ENCODE assay signal across 8 cellular contexts in genomic region chr19:35775298-35776101, GRCh38.
A peak's percentile ranks its signal among the peaks of the same experiment; 100 is the strongest.
DNase-seq lines count a peak whose midpoint lies in the region; ATAC-seq and TF ChIP-seq lines count a peak whose summit lies in the region.

Gene ARHGAP33, plus strand, starts transcription at chr19:35775564. Its CDS starts 95 bp downstream, at chr19:35775659.

- no peak within 1 kb of the TSS for H3K9ac ChIP-seq in iPS-15b (ENCODE audit: low read depth, low read length)

- H3K27ac ChIP-seq in ACC112 (ENCODE audit: low read depth, low read length) = no peak within 1 kb of the TSS
- no peak within 1 kb of the TSS for H3K27ac ChIP-seq in brain microvascular endothelial cell

- H3K36me3 ChIP-seq in ACC112 (ENCODE audit: insufficient read depth, low read length) (no peaks in the 10 kb centered on the region), brain microvascular endothelial cell (replicated peaks) (no peaks in the 10 kb centered on the region), iPS-15b (ENCODE audit: control insufficient read depth, insufficient read depth, low read length) (no peaks in the 10 kb centered on the region)

- H3K27me3 ChIP-seq in ACC112 (ENCODE audit: insufficient read depth, low read length) (no peaks in the 10 kb centered on the region), brain microvascular endothelial cell (replicated peaks) (no peaks in the 10 kb centered on the region), iPS-15b (ENCODE audit: control insufficient read depth, insufficient read depth, low read length) (peaks cover 20% of the 10 kb centered on the region)

- H3K4me1 ChIP-seq in ACC112 (ENCODE audit: control insufficient read depth, insufficient read depth, low read length, unreplicated experiment) (no peaks in the 10 kb centered on the region), iPS-15b (ENCODE audit: control insufficient read depth, insufficient read depth, low read length) (peaks cover 8% of the 10 kb centered on the region)

- H3K79me2 ChIP-seq in ACC112 (ENCODE audit: control insufficient read depth, insufficient read depth, low read length, unreplicated experiment) = no peaks in the 10 kb centered on the region

- H3K9me3 ChIP-seq in iPS-15b (ENCODE audit: control insufficient read depth, insufficient read depth, low read length) = no peaks in the 10 kb centered on the region

- H2AFZ ChIP-seq in ACC112 (ENCODE audit: low read length, unreplicated experiment) = no peak within 1 kb of the TSS

- no peak for TF ChIP-seq CTCF in brain microvascular endothelial cell (IDR thresholded peaks at IDR 0.05; ENCODE audit: low read depth, low read length, missing control alignments)

- in situ Hi-C loops in brain microvascular endothelial cell (cut with HindIII; ENCODE audit: low pct_ligation_motif_present, low sequenced_read_pairs) = no loop called here

- DNase-seq in NCI-H2171 (lab: John Stamatoyannopoulos, UW) (peak; percentile 99), UCSD-AML1 (lab: John Stamatoyannopoulos, UW; ENCODE audit: unreplicated experiment) (peak; percentile 98), brain microvascular endothelial cell (peak; percentile 97), skeletal muscle cell (ENCODE audit: low read depth) (peak; percentile 81)

- ATAC-seq in GM18868 (IDR thresholded peaks at IDR 0.05; ENCODE audit: unreplicated experiment) (peak; percentile 98), HG03103 (IDR thresholded peaks at IDR 0.05; ENCODE audit: low read depth, unreplicated experiment) (peak; percentile 80)

- H3K4me3 ChIP-seq in ACC112 (ENCODE audit: low read depth, low read length) (peak within 1 kb of the TSS; percentile 77), brain microvascular endothelial cell (ENCODE audit: low read depth, low read length) (peak within 1 kb of the TSS; percentile 68), iPS-15b (ENCODE audit: low read depth, low read length) (peak within 1 kb of the TSS; percentile 55), skeletal muscle cell (ENCODE audit: low read depth, low read length) (peak within 1 kb of the TSS; percentile 69)
